11 cellular contexts compared by ENCODE assay signal in genomic region chr3:142498397-142499180, GRCh38. TPM values are rescaled to one million over a fixed set of nuclear protein-coding genes. Genes with fewer than 3 reads are reported as not detected.
DNase-seq lines count a peak whose midpoint lies in the region; ATAC-seq and TF ChIP-seq lines count a peak whose summit lies in the region.
"Had no signal": no experiment of that assay in that cellular context is flagged by ENCODE, and none has a peak within 500 bp of the region (broad histone marks: within the 10 kb centered on the region; RNA-seq: fewer than 3 reads in every experiment).

No MANE protein-coding gene starts in this region.

- DNase-seq in foreskin melanocyte (peak; percentile 30), NCI-H345 (lab: John Stamatoyannopoulos, UW) (no peak), KBM-7 (no peak), endothelial cell (ENCODE audit: low spot score) (no peak)
- DNase-seq: GOT3, NCI-H1694, PC-9 had no signal

- no peak overlapping the region for H3K27ac Mint-ChIP-seq in endothelial cell (ENCODE audit: unreplicated experiment)

- TF ChIP-seq CTCF in endothelial cell (IDR thresholded peaks at IDR 0.05; ENCODE audit: unreplicated experiment), result no peak

- H3K4me1 Mint-ChIP-seq in endothelial cell (ENCODE audit: unreplicated experiment), result no peaks in the 10 kb centered on the region

- H3K36me3 Mint-ChIP-seq in endothelial cell (ENCODE audit: low read depth, unreplicated experiment), result no peaks in the 10 kb centered on the region

- ATAC-seq in GM18502 (IDR thresholded peaks at IDR 0.05; ENCODE audit: poor library complexity, unreplicated experiment) (peak; percentile 44), GM21529 (IDR thresholded peaks at IDR 0.05; ENCODE audit: unreplicated experiment) (peak; percentile 49), HG03571 (IDR thresholded peaks at IDR 0.05; ENCODE audit: unreplicated experiment) (peak; percentile 58), HG03469 (IDR thresholded peaks at IDR 0.05; ENCODE audit: unreplicated experiment) (no peak)

- no peaks in the 10 kb centered on the region for H3K27me3 Mint-ChIP-seq in endothelial cell (ENCODE audit: unreplicated experiment)

- in situ Hi-C loops in KBM-7 (cut with MboI; ENCODE audit: low pct_unique_long_range_greater_than_20kb, low sequenced_read_pairs), result no loop called here

- H3K9me3 Mint-ChIP-seq in endothelial cell (ENCODE audit: unreplicated experiment), result no peaks in the 10 kb centered on the region

- no peak overlapping the region for H3K4me3 Mint-ChIP-seq in endothelial cell (ENCODE audit: unreplicated experiment)

RNA-seq across cellular contexts. Expression of gene XRN1, which starts 50.8 kb away (rescaled TPM):
- total RNA-seq in endothelial cell (ENCODE audit: unreplicated experiment), result 50.1 TPM
